ENCODE assay signal across 14 cellular contexts in genomic region chr14:61345144-61345482, GRCh38. TPM values are rescaled to one million over a fixed set of nuclear protein-coding genes. Genes with fewer than 3 reads are reported as not detected.
DNase-seq lines count a peak whose midpoint lies in the region; ATAC-seq and TF ChIP-seq lines count a peak whose summit lies in the region.
"Had no signal": no experiment of that assay in that cellular context is flagged by ENCODE, and none has a peak within 500 bp of the region (broad histone marks: within the 10 kb centered on the region; RNA-seq: fewer than 3 reads in every experiment).

No MANE protein-coding gene starts in this region.

- intact Hi-C loops in colonic mucosa (cut with DNase I) = no loop called here
- intact Hi-C loops in spleen (cut with DNase I; ENCODE audit: low total_unique reads) = no loop called here

- H3K4me3 Mint-ChIP-seq in activated CD8-positive, alpha-beta memory T cell treated with anti-CD3 and anti-CD28 coated beads, Interleukin-2, amount 10 ng/mL, durations not matched to agents 7 days and 5 days = peak overlapping the region; percentile 78
- H3K4me3 Mint-ChIP-seq: activated B cell treated with CpG ODN at 0.5 μM for 24 hours had no signal

- H3K9me3 ChIP-seq in KOPT-K1 (ENCODE audit: insufficient read depth, low read length, poor library complexity, severe bottlenecking) = no peaks in the 10 kb centered on the region
- H3K9me3 ChIP-seq in colonic mucosa = no peaks in the 10 kb centered on the region
- H3K9me3 ChIP-seq in spleen = no peaks in the 10 kb centered on the region
- H3K9me3 ChIP-seq: sigmoid colon, SK-N-SH had no signal

- TF ChIP-seq CTCF in colonic mucosa (IDR thresholded peaks at IDR 0.05) (no peak), spleen (IDR thresholded peaks at IDR 0.05 in 8 of 11, conservative IDR thresholded peaks at IDR 0.05 in 3 of 11) (no peak)

- no peaks in the 10 kb centered on the region for H3K27me3 ChIP-seq in colonic mucosa
- no peaks in the 10 kb centered on the region for H3K27me3 ChIP-seq in spleen (replicated peaks in 1 of 7)
- H3K27me3 ChIP-seq: sigmoid colon had no signal

- DNase-seq in activated CD8-positive, alpha-beta memory T cell treated with anti-CD3 and anti-CD28 coated beads, Interleukin-2, amount 10 ng/mL, durations not matched to agents 7 days and 5 days = no peak
- no peak for DNase-seq in activated CD8-positive, alpha-beta memory T cell treated with anti-CD3 and anti-CD28 coated beads, Interleukin-2, amount 50 U/mL, for 48 hours
- no peak for DNase-seq in colonic mucosa
- DNase-seq in spleen = no peak
- no peak for DNase-seq in COLO829 (ENCODE audit: low spot score)
- DNase-seq in NCI-H1105 treated with DMSO at 0.1 percent for 48 hours (lab: John Stamatoyannopoulos, UW) = no peak
- DNase-seq: activated B cell treated with CpG ODN at 0.5 μM for 24 hours; activated effector memory CD4-positive, alpha-beta T cell treated with anti-CD3 and anti-CD28 coated beads, Interleukin-2, amount 50 U/mL, for 16 hours; H7; head of caudate nucleus; sigmoid colon; SK-N-SH had no signal

- H3K27ac Mint-ChIP-seq in activated CD8-positive, alpha-beta memory T cell treated with anti-CD3 and anti-CD28 coated beads, Interleukin-2, amount 10 ng/mL, durations not matched to agents 7 days and 5 days = peak overlapping the region; percentile 90
- H3K27ac Mint-ChIP-seq: activated B cell treated with CpG ODN at 0.5 μM for 24 hours had no signal

- TF ChIP-seq POLR2A in spleen (IDR thresholded peaks at IDR 0.05) = no peak

- no peaks in the 10 kb centered on the region for H3K4me1 ChIP-seq in colonic mucosa
- peaks cover 29 to 99% (median 77%) of the 10 kb centered on the region in 6 donors for H3K4me1 ChIP-seq in spleen

- peak overlapping the region; percentile 98 for H3K27ac ChIP-seq in KOPT-K1 (ENCODE audit: low read depth, low read length, poor library complexity, severe bottlenecking)
- peak overlapping the region; percentile 38 for H3K27ac ChIP-seq in colonic mucosa
- H3K27ac ChIP-seq in spleen = peak overlapping the region; percentile 49 to 92 (median 76)

- H3K4me3 ChIP-seq in colonic mucosa = no peak overlapping the region
- H3K4me3 ChIP-seq in spleen = peak overlapping the region in 1 of 8 donors; percentile 39
- H3K4me3 ChIP-seq: sigmoid colon had no signal

- no peaks in the 10 kb centered on the region for H3K9me3 Mint-ChIP-seq in activated CD8-positive, alpha-beta memory T cell treated with anti-CD3 and anti-CD28 coated beads, Interleukin-2, amount 10 ng/mL, durations not matched to agents 7 days and 5 days (ENCODE audit: low read depth)
- H3K9me3 Mint-ChIP-seq: activated B cell treated with CpG ODN at 0.5 μM for 24 hours had no signal

- H3K36me3 ChIP-seq in KOPT-K1 (ENCODE audit: insufficient read depth, low read length) (peaks cover 10% of the 10 kb centered on the region), colonic mucosa (no peaks in the 10 kb centered on the region), spleen (no peaks in the 10 kb centered on the region)
- H3K36me3 ChIP-seq: sigmoid colon had no signal

- ATAC-seq in activated CD8-positive, alpha-beta memory T cell treated with anti-CD3 and anti-CD28 coated beads, Interleukin-2, amount 10 ng/mL, durations not matched to agents 7 days and 5 days = no peak
- no peak for ATAC-seq in HG03520 (IDR thresholded peaks at IDR 0.05; ENCODE audit: unreplicated experiment)

- CTCF ChIA-PET in activated CD8-positive, alpha-beta memory T cell treated with anti-CD3 and anti-CD28 coated beads, Interleukin-2, amount 10 ng/mL, durations not matched to agents 7 days and 5 days (lab: Charles Lee) = interaction anchor here (1.0 to 2.5 kb wide), 7 partner anchors 10 to 116 kb away, joined by 4 to 9 read pairs (median 6); partner anchors contain the start of gene PRKCH

- H3K9ac ChIP-seq in colonic mucosa (ENCODE audit: low read depth in 2 of 2, low read length in 2 of 2) = no peak overlapping the region
- H3K9ac ChIP-seq: SK-N-SH had no signal

- WGBS in spleen, 5 donors = 40 to 58% (median 51%) methylated on average over 2 of the region's 2 CpGs

- H3K4me1 Mint-ChIP-seq in activated CD8-positive, alpha-beta memory T cell treated with anti-CD3 and anti-CD28 coated beads, Interleukin-2, amount 10 ng/mL, durations not matched to agents 7 days and 5 days = peaks cover 97% of the 10 kb centered on the region

- peaks cover 51% of the 10 kb centered on the region for H3K36me3 Mint-ChIP-seq in activated CD8-positive, alpha-beta memory T cell treated with anti-CD3 and anti-CD28 coated beads, Interleukin-2, amount 10 ng/mL, durations not matched to agents 7 days and 5 days

- no peaks in the 10 kb centered on the region for H3K27me3 Mint-ChIP-seq in activated CD8-positive, alpha-beta memory T cell treated with anti-CD3 and anti-CD28 coated beads, Interleukin-2, amount 10 ng/mL, durations not matched to agents 7 days and 5 days

RNA-seq across cellular contexts. Expression of gene PRKCH, which starts 23.7 kb away (rescaled TPM):
- 100 to 1,000 TPM; 304 to 312 TPM for total RNA-seq in activated CD8-positive, alpha-beta memory T cell treated with anti-CD3 and anti-CD28 coated beads, Interleukin-2, amount 10 ng/mL, durations not matched to agents 7 days and 5 days
- total RNA-seq in colonic mucosa (10 to 100 TPM; 11.4 to 11.5 TPM), spleen (100 to 1,000 TPM in 6 of 7 donors, 10 to 100 TPM in 1; 90.6 to 184 (median 110) TPM)
- polyA plus RNA-seq in spleen = 10 to 100 TPM; 10.0 to 18.0 (median 12.3) TPM

Comparison
In these comparisons a context has a peak if more than half of its experiments do, and no peak if none do; other contexts are left out.
1. H3K27ac ChIP-seq: peak in every context shown above with its lines; median percentile 98 in KOPT-K1; 76 in spleen; 38 in colonic mucosa.
2. RNA of gene PRKCH, which starts 23.7 kb away (total RNA-seq): 304 to 312 TPM in activated CD8-positive, alpha-beta memory T cell treated with anti-CD3 and anti-CD28 coated beads, Interleukin-2, amount 10 ng/mL, durations not matched to agents 7 days and 5 days and 90.6 to 184 TPM in spleen; 11.4 to 11.5 TPM in colonic mucosa; every median in the first group is over 4 times any median in the second.